Comparison of ENCODE assay signal across 22 cellular contexts in the genomic region with DNA sequence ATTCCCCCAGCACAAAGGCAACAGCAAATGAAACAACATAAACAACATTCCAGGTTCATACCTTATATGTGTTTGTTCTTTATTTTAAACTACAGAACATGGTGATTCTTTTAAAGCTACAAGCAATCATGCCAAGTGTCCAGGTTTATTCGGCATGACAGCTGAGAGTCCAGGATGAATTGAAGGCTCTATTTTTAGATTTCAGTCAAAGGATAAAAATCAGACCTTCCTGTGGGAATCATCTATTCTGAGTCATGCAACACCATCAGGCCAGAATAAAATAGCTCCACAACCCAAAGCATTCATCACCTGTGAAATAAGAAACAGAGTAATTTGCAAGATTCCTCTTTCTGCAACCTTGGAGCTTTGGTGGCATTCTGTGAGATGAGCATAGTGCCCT.
"Had no signal": no experiment of that assay in that cellular context is flagged by ENCODE, and none has a peak within 500 bp of the region (broad histone marks: within the 10 kb centered on the region; RNA-seq: fewer than 3 reads in every experiment).

No MANE protein-coding gene starts in this region.

- DNase-seq: IMR-90, Karpas-422, KG1, MM.1S, NCI-H1092 treated with DMSO at 0.1 percent for 48 hours, NCI-H1436, NCI-H187, NCI-H2029, NCI-H2081 treated with DMSO at 0.1 percent for 48 hours, NCI-H2171, NCI-H226, NCI-H446, NCI-H510A, NCI-H524 treated with DMSO at 0.1 percent for 48 hours, NCI-H69, NCI-H774, PC-3, SHP77, SK-N-SH had no signal

- ATAC-seq: HepG2, Panc1, PC-3 had no signal

- H3K27ac ChIP-seq: RWPE1 had no signal

- H3K9me3 ChIP-seq: SK-N-SH had no signal
